Comparison of ENCODE assay signal across 18 cellular contexts in genomic region chr12:1523046-1523445, GRCh38.
"Had no signal": no experiment of that assay in that cellular context is flagged by ENCODE, and none has a peak within 500 bp of the region (broad histone marks: within the 10 kb centered on the region; RNA-seq: fewer than 3 reads in every experiment).

No MANE protein-coding gene starts in this region.

- H3K4me1 Mint-ChIP-seq: activated naive CD8-positive, alpha-beta T cell treated with anti-CD3 and anti-CD28 coated beads for 36 hours had no signal

- ATAC-seq: activated T-cell treated with anti-CD3 and anti-CD28 coated beads, Interleukin-2, amount 50 U/mL, for 72 hours; gastrocnemius medialis; heart right ventricle; left cardiac atrium; lower lobe of right lung had no signal

- H3K9ac ChIP-seq: parathyroid adenoma had no signal

- H3K4me3 ChIP-seq: gastrocnemius medialis, heart right ventricle, lower lobe of right lung, tibial artery, vagina had no signal

- H3K4me3 Mint-ChIP-seq: activated CD4-positive, alpha-beta memory T cell treated with anti-CD3 and anti-CD28 coated beads for 36 hours; activated naive CD8-positive, alpha-beta T cell treated with anti-CD3 and anti-CD28 coated beads for 36 hours; activated T-cell treated with anti-CD3 and anti-CD28 coated beads, Interleukin-2, amount 50 U/mL, for 72 hours; brain; dendritic cell treated with granulocyte-macrophage colony-stimulating factor and Interleukin-4, amounts not matched to agents 40 ng/mL and 50 ng/mL, for 4 days; naive B cell had no signal

- H3K9me3 ChIP-seq: gastrocnemius medialis, heart right ventricle, lower lobe of right lung, tibial artery, vagina had no signal

- H3K27ac Mint-ChIP-seq: activated CD4-positive, alpha-beta memory T cell treated with anti-CD3 and anti-CD28 coated beads for 36 hours; activated naive CD8-positive, alpha-beta T cell treated with anti-CD3 and anti-CD28 coated beads for 36 hours; activated T-cell treated with anti-CD3 and anti-CD28 coated beads, Interleukin-2, amount 50 U/mL, for 72 hours; brain; dendritic cell treated with granulocyte-macrophage colony-stimulating factor and Interleukin-4, amounts not matched to agents 40 ng/mL and 50 ng/mL, for 4 days; naive B cell had no signal

- H3K36me3 ChIP-seq: gastrocnemius medialis, heart right ventricle, lower lobe of right lung, tibial artery, vagina had no signal

- DNase-seq: activated CD4-positive, alpha-beta memory T cell treated with anti-CD3 and anti-CD28 coated beads for 36 hours; activated naive CD8-positive, alpha-beta T cell treated with anti-CD3 and anti-CD28 coated beads for 36 hours; activated T-cell treated with anti-CD3 and anti-CD28 coated beads, Interleukin-2, amount 50 U/mL, for 72 hours; amygdala; effector memory CD4-positive, alpha-beta T cell; gastrocnemius medialis; heart right ventricle; left cardiac atrium; lower lobe of right lung; naive B cell; retina; stimulated activated CD4-positive, alpha-beta T cell treated with anti-CD3 and anti-CD28 coated beads, Interleukin-2, amount 100 ng/mL, for 48 hours; stimulated activated naive CD4-positive, alpha-beta T cell had no signal

- H3K27ac ChIP-seq: gastrocnemius medialis, heart right ventricle, lower lobe of right lung, parathyroid adenoma, tibial artery, vagina had no signal

- H3K4me1 ChIP-seq: gastrocnemius medialis, lower lobe of right lung had no signal

- H3K36me3 Mint-ChIP-seq: activated CD4-positive, alpha-beta memory T cell treated with anti-CD3 and anti-CD28 coated beads for 36 hours; activated naive CD8-positive, alpha-beta T cell treated with anti-CD3 and anti-CD28 coated beads for 36 hours; brain had no signal

- H3K27me3 ChIP-seq: tibial artery, vagina had no signal

- H3K79me2 ChIP-seq: parathyroid adenoma had no signal

- H3K9me3 Mint-ChIP-seq: activated CD4-positive, alpha-beta memory T cell treated with anti-CD3 and anti-CD28 coated beads for 36 hours; activated naive CD8-positive, alpha-beta T cell treated with anti-CD3 and anti-CD28 coated beads for 36 hours; activated T-cell treated with anti-CD3 and anti-CD28 coated beads, Interleukin-2, amount 50 U/mL, for 72 hours; dendritic cell treated with granulocyte-macrophage colony-stimulating factor and Interleukin-4, amounts not matched to agents 40 ng/mL and 50 ng/mL, for 4 days had no signal
